Comparison of ENCODE assay signal across 14 cellular contexts in the genomic region with DNA sequence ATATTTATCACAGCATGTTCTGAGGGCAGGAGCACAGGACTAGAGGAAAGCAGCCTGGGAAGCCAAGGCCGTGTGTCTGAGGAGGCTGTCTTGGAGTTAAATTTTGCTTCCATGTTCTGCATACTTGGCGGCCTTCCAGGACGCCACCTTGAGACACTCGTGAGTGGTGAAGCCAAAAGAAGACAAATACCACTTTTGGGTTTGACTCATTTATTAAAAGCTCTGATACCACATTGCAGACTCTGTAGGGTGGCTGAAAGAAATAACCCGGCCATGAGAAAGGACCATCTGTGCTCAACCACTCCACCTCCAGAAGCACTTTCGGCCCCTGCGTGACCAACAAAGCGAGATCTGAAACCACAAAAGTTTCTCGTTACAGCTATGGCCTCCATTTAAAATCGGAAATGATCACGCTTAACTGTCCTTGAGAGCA.
A peak's percentile ranks its signal among the peaks of the same experiment; 100 is the strongest.
DNase-seq lines count a peak whose midpoint lies in the region; ATAC-seq, FAIRE-seq and TF ChIP-seq lines count a peak whose summit lies in the region.
"Had no signal": no experiment of that assay in that cellular context is flagged by ENCODE, and none has a peak within 500 bp of the region (broad histone marks: within the 10 kb centered on the region; RNA-seq: fewer than 3 reads in every experiment).

No MANE protein-coding gene starts in this region.

- no peak overlapping the region for H3K27ac ChIP-seq in GM12878 (ENCODE audit: control insufficient read depth, insufficient read depth)
- no peak overlapping the region for H3K27ac ChIP-seq in vagina
- H3K27ac ChIP-seq: coronary artery, thoracic aorta had no signal

- H3K4me1 Mint-ChIP-seq in immature natural killer cell, result peaks cover 0 to 1% of the 10 kb centered on the region in 2 donors

- H2AFZ ChIP-seq in GM12878 (ENCODE audit: control insufficient read depth, low read depth, low read length), result no peak overlapping the region

- RAD21 ChIA-PET in GM12878 (lab: Charles Lee; ENCODE audit: unreplicated experiment), result no interaction called here

- peak; percentile 93 for ATAC-seq in GM18520 (IDR thresholded peaks at IDR 0.05; ENCODE audit: unreplicated experiment)
- peak; percentile 98 for ATAC-seq in GM21515 (IDR thresholded peaks at IDR 0.05; ENCODE audit: unreplicated experiment)
- ATAC-seq in HG03196 (IDR thresholded peaks at IDR 0.05; ENCODE audit: unreplicated experiment), result peak; percentile 87
- peak; percentile 98 for ATAC-seq in GM12878
- ATAC-seq: activated T-cell treated with anti-CD3 and anti-CD28 coated beads, Interleukin-2, amount 50 U/mL, for 72 hours; HCT116; naive thymus-derived CD4-positive, alpha-beta T cell had no signal

- TF ChIP-seq CTCF in GM12878 (IDR thresholded peaks at IDR 0.05 in 2 of 3, conservative IDR thresholded peaks at IDR 0.05 in 1 of 3; ENCODE audit: control insufficient read depth in 2 of 3, extremely low read depth in 1 of 3, insufficient read depth in 1 of 3, low read depth in 3 of 3, low read length in 3 of 3), result no peak
- no peak for TF ChIP-seq CTCF in vagina (IDR thresholded peaks at IDR 0.05)

- H3K4me3 Mint-ChIP-seq in immature natural killer cell, result no peak overlapping the region
- H3K4me3 Mint-ChIP-seq: activated T-cell treated with anti-CD3 and anti-CD28 coated beads, Interleukin-2, amount 50 U/mL, for 72 hours; naive thymus-derived CD4-positive, alpha-beta T cell had no signal

- DNase-seq in GM12878 (ENCODE audit: low read depth, low spot score) (peak; percentile 84), vagina (ENCODE audit: extremely low spot score in 2 of 2) (no peak), ureter (ENCODE audit: low spot score) (no peak), immature natural killer cell (no peak), SHP77 treated with DMSO at 0.1 percent for 48 hours (lab: John Stamatoyannopoulos, UW) (no peak)
- DNase-seq: activated T-cell treated with anti-CD3 and anti-CD28 coated beads, Interleukin-2, amount 50 U/mL, for 72 hours; naive thymus-derived CD4-positive, alpha-beta T cell; stimulated activated CD4-positive, alpha-beta T cell treated with anti-CD3 and anti-CD28 coated beads, Interleukin-2, amount 100 ng/mL, for 48 hours had no signal

- H3K36me3 ChIP-seq in GM12878 (ENCODE audit: control insufficient read depth in 2 of 2, insufficient read depth in 2 of 2, low read length in 1 of 2), result peaks cover 32 to 37% of the 10 kb centered on the region in 2 experiments
- peaks cover 0 to 69% of the 10 kb centered on the region in 2 donors for H3K36me3 ChIP-seq in vagina

- intact Hi-C loops in GM12878 (cut with micrococcal nuclease; ENCODE audit: unreplicated experiment) (loop anchor here (1.0 kb wide), 1 partner anchor 71 kb away; no protein-coding TSS in a partner anchor), vagina (cut with DNase I) (no loop called here)

- no peak overlapping the region for H3K9ac ChIP-seq in GM12878 (ENCODE audit: control insufficient read depth, insufficient read depth, low read length)

- BruUV-seq in GM12878 (replicated peaks; lab: Mats Ljungman, UMichigan), result no TSS peak

- peak overlapping the region in 1 of 6 donors; percentile 40 for H3K27ac Mint-ChIP-seq in immature natural killer cell
- H3K27ac Mint-ChIP-seq: activated T-cell treated with anti-CD3 and anti-CD28 coated beads, Interleukin-2, amount 50 U/mL, for 72 hours; naive thymus-derived CD4-positive, alpha-beta T cell had no signal

- peak; percentile 48 to 87; a peak in 3 of 4 replicates for TF ChIP-seq EP300 in GM12878 (IDR thresholded peaks at IDR 0.05; ENCODE audit: borderline replicate concordance in 1 of 2, control insufficient read depth in 1 of 2, low read depth in 2 of 2, low read length in 2 of 2)

- peak overlapping the region; percentile 14; the same call in 1 of the 2 replicates for H3K4me3 ChIP-seq in GM12878
- no peak overlapping the region for H3K4me3 ChIP-seq in vagina
- H3K4me3 ChIP-seq: coronary artery, thoracic aorta had no signal

- WGBS in GM12878 (ENCODE audit: insufficient coverage, insufficient replicate concordance, low lambda C conversion rate, missing lambda C conversion rate), result 1% methylated on average over 11 of the region's 11 CpGs

- peaks cover 35 to 51% (median 40%) of the 10 kb centered on the region in 3 donors for H3K36me3 Mint-ChIP-seq in immature natural killer cell

- no peaks in the 10 kb centered on the region; the same call in 1 of the 2 replicates for H3K79me2 ChIP-seq in GM12878 (ENCODE audit: control insufficient read depth, insufficient read depth, low read length)

- no peaks in the 10 kb centered on the region for H3K9me3 Mint-ChIP-seq in immature natural killer cell
- H3K9me3 Mint-ChIP-seq: activated T-cell treated with anti-CD3 and anti-CD28 coated beads, Interleukin-2, amount 50 U/mL, for 72 hours; naive thymus-derived CD4-positive, alpha-beta T cell had no signal

- H3K9me3 ChIP-seq in GM12878 (replicated peaks; ENCODE audit: control insufficient read depth, insufficient read depth, low read length) (no peaks in the 10 kb centered on the region), vagina (no peaks in the 10 kb centered on the region)
- H3K9me3 ChIP-seq: thoracic aorta had no signal

- H3K27me3 ChIP-seq in GM12878 (replicated peaks in 1 of 2; ENCODE audit: control insufficient read depth in 2 of 2, insufficient read depth in 2 of 2, low read length in 1 of 2) (no peaks in the 10 kb centered on the region), vagina (no peaks in the 10 kb centered on the region)

- TF ChIP-seq POLR2A in GM12878 (IDR thresholded peaks at IDR 0.05; ENCODE audit: low read depth, low read length) (no peak), vagina (IDR thresholded peaks at IDR 0.05) (no peak)

- FAIRE-seq in GM12878 (lab: Jason Lieb, UNC), result no peak

- peaks cover 1 to 5% (median 3%) of the 10 kb centered on the region in 3 donors for H3K27me3 Mint-ChIP-seq in immature natural killer cell (ENCODE audit: low read depth in 3 of 3)
- H3K27me3 Mint-ChIP-seq: naive thymus-derived CD4-positive, alpha-beta T cell had no signal

- in situ Hi-C loops in GM12878 (cut with MboI), result no loop called here

- H3K4me2 ChIP-seq in GM12878 (ENCODE audit: control insufficient read depth, insufficient read depth), result peak overlapping the region; percentile 53; the same call in 1 of the 2 replicates

- SMC1A ChIA-PET in GM12878 (lab: Charles Lee; ENCODE audit: uncharacterized antibody, unreplicated experiment), result interaction anchor here (1.0 to 1.6 kb wide), 6 partner anchors 20 to 737 kb away, joined by 3 read pairs; no protein-coding TSS in a partner anchor

- H4K20me1 ChIP-seq in GM12878 (ENCODE audit: control insufficient read depth, insufficient read depth), result no peaks in the 10 kb centered on the region; the same call in 1 of the 2 replicates

- no peak for TF ChIP-seq RAD21 in GM12878 (IDR thresholded peaks at IDR 0.05; ENCODE audit: insufficient read depth, low read depth, low read length)

- peaks cover 11% of the 10 kb centered on the region for H3K4me1 ChIP-seq in GM12878 (ENCODE audit: control insufficient read depth, insufficient read depth, low read length)
- peaks cover 9% of the 10 kb centered on the region for H3K4me1 ChIP-seq in vagina

- CTCF ChIA-PET in GM12878 (lab: Yijun Ruan, JAX), result interaction anchor here (0.6 to 2.1 kb wide), 6 partner anchors 9 to 170 kb away, joined by 3 to 4 read pairs (median 3); no protein-coding TSS in a partner anchor

- POLR2A ChIA-PET in GM12878 (lab: Charles Lee), result no interaction called here

TF ChIP-seq in GM12878, 131 proteins besides CTCF, POLR2A, EP300 and RAD21 (continues in another document):
- TF ChIP-seq PML (IDR thresholded peaks at IDR 0.05; ENCODE audit: low read length) (peak; percentile 69; the same call in 1 of the 2 replicates), HCFC1 (IDR thresholded peaks at IDR 0.05; ENCODE audit: low read length) (no peak), RFX5 (IDR thresholded peaks at IDR 0.05; ENCODE audit: low read depth, low read length) (no peak), EZH2 (IDR thresholded peaks at IDR 0.05; ENCODE audit: borderline replicate concordance, control insufficient read depth, low read depth, low read length) (no peak), PAX8 (IDR thresholded peaks at IDR 0.05) (no peak), SUPT20H (IDR thresholded peaks at IDR 0.05; ENCODE audit: borderline replicate concordance, control insufficient read depth, low read depth, low read length) (no peak), ZNF384 (IDR thresholded peaks at IDR 0.05; ENCODE audit: borderline replicate concordance, low read depth, low read length) (no peak), CHD1 (IDR thresholded peaks at IDR 0.05; ENCODE audit: low read depth, low read length) (no peak), RB1 (IDR thresholded peaks at IDR 0.05; ENCODE audit: borderline replicate concordance) (no peak), MLLT1 (IDR thresholded peaks at IDR 0.05) (peak; percentile 61)
